12 cellular contexts compared by ENCODE assay signal in the genomic region with DNA sequence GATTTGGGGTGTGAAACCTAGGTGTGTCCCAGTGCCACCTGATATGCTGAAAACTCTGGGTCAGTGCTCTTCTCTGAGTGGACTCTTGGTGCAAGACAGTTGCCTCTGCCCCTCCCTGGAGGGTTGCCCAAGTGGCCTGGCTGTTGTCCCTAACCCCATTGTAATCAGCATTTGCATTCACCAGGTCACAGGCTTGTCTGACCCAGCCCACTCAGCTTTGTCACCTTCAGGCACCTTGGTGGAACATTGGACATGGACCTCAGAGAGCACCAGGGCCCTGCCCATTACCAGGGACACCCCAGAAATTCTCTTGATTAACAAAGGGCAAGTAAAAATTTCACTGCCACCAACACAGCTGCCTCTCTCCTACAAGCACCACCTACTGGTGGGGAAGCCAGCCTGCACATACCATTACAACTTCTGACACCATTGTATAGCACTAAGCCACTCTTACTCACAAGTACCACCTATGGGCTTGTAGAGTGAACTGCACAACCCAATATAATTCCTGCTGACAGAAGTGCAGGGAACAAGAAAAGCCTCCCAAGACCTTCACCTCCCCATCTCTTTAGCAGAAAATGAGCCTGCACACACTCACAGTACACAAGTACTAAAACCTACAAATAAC.
A peak's percentile ranks its signal among the peaks of the same experiment; 100 is the strongest.
DNase-seq lines count a peak whose midpoint lies in the region; ATAC-seq, FAIRE-seq and TF ChIP-seq lines count a peak whose summit lies in the region.
"Had no signal": no experiment of that assay in that cellular context is flagged by ENCODE, and none has a peak within 500 bp of the region (broad histone marks: within the 10 kb centered on the region; RNA-seq: fewer than 3 reads in every experiment).

No MANE protein-coding gene starts in this region.

- H3K4me3 ChIP-seq in Karpas-422 (ENCODE audit: low read length): no peak overlapping the region
- H3K4me3 ChIP-seq in H1 (ENCODE audit: extremely low read depth in 1 of 4, insufficient read depth in 2 of 4, low read depth in 3 of 4, low read length in 4 of 4): no peak overlapping the region
- no peak overlapping the region for H3K4me3 ChIP-seq in CD8-positive, alpha-beta memory T cell (ENCODE audit: low read length)
- H3K4me3 ChIP-seq in vagina: no peak overlapping the region

- H3K36me3 Mint-ChIP-seq in CD8-positive, alpha-beta memory T cell: no peaks in the 10 kb centered on the region
- H3K36me3 Mint-ChIP-seq: activated naive CD4-positive, alpha-beta T cell treated with anti-CD3 and anti-CD28 coated beads, Interleukin-2, amount 10 ng/mL, durations not matched to agents 7 days and 5 days; CD4-positive, CD25-positive, alpha-beta regulatory T cell had no signal

- CTCF ChIA-PET in H1 (lab: Charles Lee; ENCODE audit: partially characterized antibody): interaction anchor here (0.6 to 3.5 kb wide), 32 partner anchors 11 to 1605 kb away, joined by 3 to 31 read pairs (median 3); no protein-coding TSS in a partner anchor
- CTCF ChIA-PET in CD8-positive, alpha-beta memory T cell (lab: Charles Lee): no interaction called here

- peak; percentile 55 for DNase-seq in Karpas-422
- peak in 1 of 2 experiments; percentile 7 for DNase-seq in H1 (ENCODE audit: low read depth in 1 of 2, low spot score in 2 of 2)
- no peak for DNase-seq in stimulated activated CD4-positive, alpha-beta T cell treated with anti-CD3 and anti-CD28 coated beads, Interleukin-2, amount 100 ng/mL, for 24 hours
- no peak for DNase-seq in CD8-positive, alpha-beta memory T cell
- DNase-seq in vagina (ENCODE audit: extremely low spot score in 2 of 2): no peak
- no peak for DNase-seq in GM19238 (ENCODE audit: insufficient read length, low spot score)
- DNase-seq: activated naive CD4-positive, alpha-beta T cell treated with anti-CD3 and anti-CD28 coated beads, Interleukin-2, amount 10 ng/mL, durations not matched to agents 7 days and 5 days; islet precursor cell had no signal

- H2BK12ac ChIP-seq in H1 (ENCODE audit: low read depth, low read length): no peak overlapping the region

- H3K36me3 ChIP-seq in Karpas-422 (ENCODE audit: insufficient read depth, low read length) (no peaks in the 10 kb centered on the region), H1 (ENCODE audit: control insufficient read depth in 2 of 4, insufficient read depth in 4 of 4, low read length in 3 of 4) (no peaks in the 10 kb centered on the region), vagina (no peaks in the 10 kb centered on the region)
- H3K36me3 ChIP-seq in CD8-positive, alpha-beta memory T cell (ENCODE audit: insufficient read depth, low read length): no peaks in the 10 kb centered on the region

- H3K27ac ChIP-seq in C4-2B: no peak overlapping the region
- no peak overlapping the region for H3K27ac ChIP-seq in Karpas-422 (ENCODE audit: low read length)
- no peak overlapping the region for H3K27ac ChIP-seq in H1 (ENCODE audit: low read depth, low read length)
- H3K27ac ChIP-seq in CD8-positive, alpha-beta memory T cell (ENCODE audit: low read depth, low read length): no peak overlapping the region
- no peak overlapping the region for H3K27ac ChIP-seq in vagina

- H3K4me2 ChIP-seq in Karpas-422 (ENCODE audit: low read depth, low read length, poor library complexity, severe bottlenecking) (no peak overlapping the region), H1 (ENCODE audit: insufficient read depth in 1 of 2, low read depth in 2 of 2, low read length in 2 of 2) (no peak overlapping the region)

- no peaks in the 10 kb centered on the region for H3K9me2 ChIP-seq in Karpas-422 (replicated peaks; ENCODE audit: insufficient read depth, low read length)

- peaks cover 10% of the 10 kb centered on the region for H3K9me3 ChIP-seq in Karpas-422 (ENCODE audit: low read length)
- peaks cover 0 to 3% of the 10 kb centered on the region in 2 experiments; a peak in 1 of 4 replicates for H3K9me3 ChIP-seq in H1 (ENCODE audit: insufficient read depth in 2 of 2, low read depth in 1 of 2, low read length in 1 of 2)
- no peaks in the 10 kb centered on the region for H3K9me3 ChIP-seq in CD8-positive, alpha-beta memory T cell (ENCODE audit: low read length)
- H3K9me3 ChIP-seq in vagina: peaks cover 8% of the 10 kb centered on the region

- peak; percentile 98 for FAIRE-seq in H1 (lab: Jason Lieb, UNC)
- FAIRE-seq: TTC549 had no signal

- 0 out of 2 replicates have a peak overlapping the region, but pooled peaks have one; percentile 54 for H2BK15ac ChIP-seq in H1 (ENCODE audit: low read length)

- no peak overlapping the region for H3K18ac ChIP-seq in H1 (ENCODE audit: extremely low read depth, low read length)

- no peak overlapping the region for H3K4me3 Mint-ChIP-seq in CD8-positive, alpha-beta memory T cell
- H3K4me3 Mint-ChIP-seq: activated naive CD4-positive, alpha-beta T cell treated with anti-CD3 and anti-CD28 coated beads, Interleukin-2, amount 10 ng/mL, durations not matched to agents 7 days and 5 days; CD4-positive, CD25-positive, alpha-beta regulatory T cell had no signal

- POLR2A ChIA-PET in H1 (lab: Charles Lee; ENCODE audit: partially characterized antibody): no interaction called here
- POLR2A ChIA-PET in CD8-positive, alpha-beta memory T cell (lab: Charles Lee): no interaction called here

- H2AFZ ChIP-seq in Karpas-422 (ENCODE audit: low read length): no peak overlapping the region
- no peak overlapping the region; the same call in 1 of the 2 replicates for H2AFZ ChIP-seq in H1 (ENCODE audit: low read length)

- no peak overlapping the region for H3K23ac ChIP-seq in H1 (ENCODE audit: insufficient read length)

- no peak overlapping the region for H3K9ac ChIP-seq in Karpas-422 (ENCODE audit: low read length)
- H3K9ac ChIP-seq in H1 (replicated peaks in 1 of 4; ENCODE audit: extremely low read depth in 1 of 4, low read depth in 3 of 4, low read length in 3 of 4): no peak overlapping the region

- TF ChIP-seq CTCF in C4-2B (conservative IDR thresholded peaks at IDR 0.05): peak; percentile 46
- TF ChIP-seq CTCF in H1 (IDR thresholded peaks at IDR 0.05; ENCODE audit: control extremely low read depth in 1 of 3, insufficient read depth in 1 of 3, low read depth in 1 of 3, low read length in 3 of 3): peak; percentile 67 to 98 (median 97)
- no peak for TF ChIP-seq CTCF in vagina (IDR thresholded peaks at IDR 0.05)

- no peak overlapping the region for H4K8ac ChIP-seq in H1 (ENCODE audit: extremely low read depth, insufficient read depth, low read length)

- H2BK5ac ChIP-seq in H1 (ENCODE audit: low read depth, low read length): peak overlapping the region; percentile 7; the same call in 1 of the 2 replicates

- no peak overlapping the region for H3K56ac ChIP-seq in H1 (replicated peaks; ENCODE audit: insufficient read length, low read depth, low read length)

- H3K23me2 ChIP-seq in H1 (ENCODE audit: low read depth, low read length): no peaks in the 10 kb centered on the region

- ATAC-seq in GM18907 (IDR thresholded peaks at IDR 0.05; ENCODE audit: unreplicated experiment): peak; percentile 51

- H2BK120ac ChIP-seq in H1 (replicated peaks; ENCODE audit: low read depth, low read length): no peak overlapping the region

- peaks cover 0 to 2% of the 10 kb centered on the region in 2 donors for H3K27me3 Mint-ChIP-seq in CD8-positive, alpha-beta memory T cell
- H3K27me3 Mint-ChIP-seq: activated naive CD4-positive, alpha-beta T cell treated with anti-CD3 and anti-CD28 coated beads, Interleukin-2, amount 10 ng/mL, durations not matched to agents 7 days and 5 days; CD4-positive, CD25-positive, alpha-beta regulatory T cell had no signal

- TF ChIP-seq RAD21 in H1 (IDR thresholded peaks at IDR 0.05 in 1 of 2, conservative IDR thresholded peaks at IDR 0.05 in 1 of 2; ENCODE audit: low read depth in 2 of 2, low read length in 2 of 2): peak; percentile 77 to 87

- H3K27ac Mint-ChIP-seq in CD8-positive, alpha-beta memory T cell: peak overlapping the region in 1 of 8 donors; percentile 68
- H3K27ac Mint-ChIP-seq: activated naive CD4-positive, alpha-beta T cell treated with anti-CD3 and anti-CD28 coated beads, Interleukin-2, amount 10 ng/mL, durations not matched to agents 7 days and 5 days; CD4-positive, CD25-positive, alpha-beta regulatory T cell had no signal

- peaks cover 5 to 31% (median 16%) of the 10 kb centered on the region in 5 donors for H3K9me3 Mint-ChIP-seq in CD8-positive, alpha-beta memory T cell

- H4K20me1 ChIP-seq in Karpas-422 (ENCODE audit: insufficient read depth, low read depth, low read length): no peaks in the 10 kb centered on the region
- no peaks in the 10 kb centered on the region for H4K20me1 ChIP-seq in H1 (replicated peaks in 1 of 2; ENCODE audit: control insufficient read depth in 1 of 2, insufficient read depth in 2 of 2, low read length in 2 of 2)

- TF ChIP-seq POLR2A in H1 (IDR thresholded peaks at IDR 0.05; ENCODE audit: control extremely low read depth in 1 of 2, low read depth in 2 of 2, low read length in 2 of 2): no peak
- no peak for TF ChIP-seq POLR2A in vagina (IDR thresholded peaks at IDR 0.05)

- no peak for TF ChIP-seq EP300 in H1 (IDR thresholded peaks at IDR 0.05; ENCODE audit: borderline replicate concordance in 1 of 2, low read depth in 2 of 2, low read length in 2 of 2)

- no peak overlapping the region for H3K14ac ChIP-seq in H1 (ENCODE audit: insufficient read length)

- H3K79me2 ChIP-seq in Karpas-422 (ENCODE audit: low read length) (no peaks in the 10 kb centered on the region), H1 (ENCODE audit: control insufficient read depth in 1 of 2, insufficient read depth in 2 of 2, low read length in 2 of 2) (no peaks in the 10 kb centered on the region)

- no peaks in the 10 kb centered on the region for H3K4me1 ChIP-seq in Karpas-422 (ENCODE audit: low read length)
- no peaks in the 10 kb centered on the region; a peak in 1 of 7 replicates for H3K4me1 ChIP-seq in H1 (replicated peaks in 1 of 4; ENCODE audit: control insufficient read depth in 3 of 4, insufficient read depth in 4 of 4, low read length in 3 of 4)
- no peaks in the 10 kb centered on the region for H3K4me1 ChIP-seq in CD8-positive, alpha-beta memory T cell (ENCODE audit: insufficient read depth, low read length)
- H3K4me1 ChIP-seq in vagina: no peaks in the 10 kb centered on the region

- H2AK5ac ChIP-seq in H1 (ENCODE audit: low read depth, low read length): no peak overlapping the region

- H4K91ac ChIP-seq in H1 (replicated peaks; ENCODE audit: insufficient read length, low read length): no peak overlapping the region

- H3K79me1 ChIP-seq in H1 (ENCODE audit: low read depth, low read length): no peaks in the 10 kb centered on the region

- intact Hi-C loops in vagina (cut with DNase I): no loop called here

- no peaks in the 10 kb centered on the region for H3K4me1 Mint-ChIP-seq in CD8-positive, alpha-beta memory T cell
- H3K4me1 Mint-ChIP-seq: activated naive CD4-positive, alpha-beta T cell treated with anti-CD3 and anti-CD28 coated beads, Interleukin-2, amount 10 ng/mL, durations not matched to agents 7 days and 5 days; CD4-positive, CD25-positive, alpha-beta regulatory T cell had no signal

- no peak overlapping the region for H3K4ac ChIP-seq in H1 (replicated peaks; ENCODE audit: insufficient read length, low read depth, low read length)

- H4K5ac ChIP-seq in H1 (ENCODE audit: insufficient read length, low read depth, low read length): no peak overlapping the region

- no peak overlapping the region for H2BK20ac ChIP-seq in H1 (ENCODE audit: low read length)

- no peaks in the 10 kb centered on the region for H3K27me3 ChIP-seq in Karpas-422 (ENCODE audit: low read length)
- H3K27me3 ChIP-seq in H1 (replicated peaks in 1 of 4; ENCODE audit: control insufficient read depth in 3 of 4, extremely low read depth in 1 of 4, insufficient read depth in 3 of 4, low read length in 3 of 4): no peaks in the 10 kb centered on the region; a peak in 1 of 7 replicates
- no peaks in the 10 kb centered on the region for H3K27me3 ChIP-seq in CD8-positive, alpha-beta memory T cell (ENCODE audit: insufficient read depth, low read length, poor library complexity, severe bottlenecking)
- no peaks in the 10 kb centered on the region for H3K27me3 ChIP-seq in vagina

Comparison
In these comparisons a context has a peak if more than half of its experiments do, and no peak if none do; other contexts are left out.
1. CTCF ChIP-seq: peak in C4-2B (single experiment) and H1 (3 of 3); none in vagina (0 of 3).